In the genomic region with DNA sequence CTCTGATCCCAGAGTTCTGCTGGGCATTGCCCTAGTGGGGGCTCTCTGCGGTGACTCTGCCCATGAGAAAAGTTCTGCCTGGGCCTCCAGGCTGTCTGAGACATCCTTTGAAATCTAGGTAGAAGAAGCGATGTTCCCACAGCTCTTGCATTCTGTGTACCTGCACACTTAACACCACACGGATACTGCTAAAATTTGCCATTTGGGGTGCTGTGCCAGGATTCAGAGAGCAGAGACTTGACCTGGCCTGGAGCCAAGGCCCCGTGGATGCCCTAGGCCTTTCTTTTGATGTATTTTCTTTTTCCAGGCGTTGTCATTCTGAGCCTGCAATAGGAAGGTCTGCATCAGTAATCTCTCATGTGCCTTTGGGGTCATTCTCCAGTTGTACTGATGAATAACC, we compare ENCODE assay signal across 1 cellular context.
TF ChIP-seq lines count a peak whose summit lies in the region.

No MANE protein-coding gene starts in this region.

TF ChIP-seq in HCT116, 20 proteins besides CTCF, POLR2A, EP300 and RAD21:
- TF ChIP-seq, protein P1, sequence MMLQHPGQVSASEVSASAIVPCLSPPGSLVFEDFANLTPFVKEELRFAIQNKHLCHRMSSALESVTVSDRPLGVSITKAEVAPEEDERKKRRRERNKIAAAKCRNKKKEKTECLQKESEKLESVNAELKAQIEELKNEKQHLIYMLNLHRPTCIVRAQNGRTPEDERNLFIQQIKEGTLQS (IDR thresholded peaks at IDR 0.05): no peak
- TF ChIP-seq JUND (IDR thresholded peaks at IDR 0.05) (no peak), FOSL1 (IDR thresholded peaks at IDR 0.05; ENCODE audit: low read depth) (no peak), TCF7L2 (IDR thresholded peaks at IDR 0.05; ENCODE audit: borderline replicate concordance, extremely low read depth, insufficient read depth, insufficient read length) (no peak), CBX3 (IDR thresholded peaks at IDR 0.05; ENCODE audit: low read depth) (no peak), SIN3A (IDR thresholded peaks at IDR 0.05; ENCODE audit: low read depth) (no peak), POLR2AphosphoS5 (IDR thresholded peaks at IDR 0.05; ENCODE audit: low read depth, low read length) (no peak)
- TF ChIP-seq, protein P2, sequence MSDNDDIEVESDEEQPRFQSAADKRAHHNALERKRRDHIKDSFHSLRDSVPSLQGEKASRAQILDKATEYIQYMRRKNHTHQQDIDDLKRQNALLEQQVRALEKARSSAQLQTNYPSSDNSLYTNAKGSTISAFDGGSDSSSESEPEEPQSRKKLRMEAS (IDR thresholded peaks at IDR 0.05): no peak
